1 cellular context compared by ENCODE assay signal in genomic region chr16:28846080-28846932, GRCh38.
A peak's percentile ranks its signal among the peaks of the same experiment; 100 is the strongest.
TF ChIP-seq lines count a peak whose summit lies in the region.

Gene TUFM (minus strand): TSS chr16:28846348. CDS start chr16:28846269, 79 bp downstream.

TF ChIP-seq in HepG2, 621 proteins besides CTCF, POLR2A, EP300 and RAD21 (continued from another document and continues in another):
- TF ChIP-seq ZNF687 (CRISPR knock-in tag; IDR thresholded peaks at IDR 0.05) (peak; percentile 89), GATAD2A (CRISPR knock-in tag; IDR thresholded peaks at IDR 0.05) (peak; percentile 69), IKZF5 (CRISPR knock-in tag; IDR thresholded peaks at IDR 0.05) (peak; percentile 95), BCL3 (CRISPR knock-in tag; IDR thresholded peaks at IDR 0.05) (peak; percentile 90), SNAI1 (CRISPR knock-in tag; IDR thresholded peaks at IDR 0.05; ENCODE audit: borderline replicate concordance) (peak; percentile 95), ZNF891 (CRISPR knock-in tag; IDR thresholded peaks at IDR 0.05) (peak; percentile 53; the same call in 1 of the 2 replicates), ETS1 (CRISPR knock-in tag; IDR thresholded peaks at IDR 0.05) (no peak), KLF12 (CRISPR knock-in tag; IDR thresholded peaks at IDR 0.05; ENCODE audit: borderline replicate concordance) (peak; percentile 73), NFATC3 (CRISPR knock-in tag; IDR thresholded peaks at IDR 0.05) (peak; percentile 93), ZNF160 (CRISPR knock-in tag; IDR thresholded peaks at IDR 0.05) (0 out of 2 replicates have a peak, but pooled peaks have one; percentile 50), SALL1 (CRISPR knock-in tag; IDR thresholded peaks at IDR 0.05) (peak; percentile 87), ATF2 (CRISPR knock-in tag; IDR thresholded peaks at IDR 0.05) (peak; percentile 98), ZZZ3 (CRISPR knock-in tag; IDR thresholded peaks at IDR 0.05; ENCODE audit: borderline replicate concordance) (peak; percentile 64; the same call in 1 of the 2 replicates), ZNF101 (CRISPR knock-in tag; IDR thresholded peaks at IDR 0.05; ENCODE audit: borderline replicate concordance, low read depth) (no peak), ZNF224 (CRISPR knock-in tag; IDR thresholded peaks at IDR 0.05) (peak; percentile 92), TFDP2 (CRISPR knock-in tag; IDR thresholded peaks at IDR 0.05) (peak; percentile 94), FOSL1 (CRISPR knock-in tag; IDR thresholded peaks at IDR 0.05; ENCODE audit: borderline replicate concordance) (no peak), SYNCRIP (IDR thresholded peaks at IDR 0.05; ENCODE audit: insufficient read depth, low read depth, low read length) (no peak), ZNF720 (CRISPR knock-in tag; IDR thresholded peaks at IDR 0.05) (no peak), CHCHD3 (CRISPR knock-in tag; IDR thresholded peaks at IDR 0.05) (0 out of 2 replicates have a peak, but pooled peaks have one; percentile 65), ZNF672 (CRISPR knock-in tag; IDR thresholded peaks at IDR 0.05) (no peak), MIER2 (CRISPR knock-in tag; IDR thresholded peaks at IDR 0.05) (0 out of 2 replicates have a peak, but pooled peaks have one; percentile 28), ZNF143 (CRISPR knock-in tag; IDR thresholded peaks at IDR 0.05) (peak; percentile 96), LBX2 (CRISPR knock-in tag; IDR thresholded peaks at IDR 0.05; ENCODE audit: borderline replicate concordance) (no peak), ZNF678 (CRISPR knock-in tag; IDR thresholded peaks at IDR 0.05) (peak; percentile 83), MXD4 (CRISPR knock-in tag; IDR thresholded peaks at IDR 0.05) (peak; percentile 91), ZNF24 (IDR thresholded peaks at IDR 0.05) (no peak), SP4 (CRISPR knock-in tag; IDR thresholded peaks at IDR 0.05) (peak; percentile 64; the same call in 1 of the 2 replicates), ZNF30 (CRISPR knock-in tag; IDR thresholded peaks at IDR 0.05) (no peak), HOMEZ (CRISPR knock-in tag; IDR thresholded peaks at IDR 0.05; ENCODE audit: low read depth) (peak; percentile 57; the same call in 1 of the 2 replicates), TCF7L2 (IDR thresholded peaks at IDR 0.05; ENCODE audit: low read depth, low read length) (no peak), ZSCAN21 (CRISPR knock-in tag; IDR thresholded peaks at IDR 0.05; ENCODE audit: borderline replicate concordance) (peak; percentile 90; the same call in 1 of the 2 replicates), ELF3 (CRISPR knock-in tag; IDR thresholded peaks at IDR 0.05) (peak; percentile 92), ZNF512B (CRISPR knock-in tag; IDR thresholded peaks at IDR 0.05; ENCODE audit: borderline replicate concordance) (no peak), SMARCC2 (IDR thresholded peaks at IDR 0.05) (no peak), CREB1 (IDR thresholded peaks at IDR 0.05) (peak; percentile 98), CREB1 (CRISPR knock-in tag; IDR thresholded peaks at IDR 0.05) (peak; percentile 99), FOXA3 (CRISPR knock-in tag; IDR thresholded peaks at IDR 0.05) (peak; percentile 78), SMAD9 (CRISPR knock-in tag; IDR thresholded peaks at IDR 0.05) (peak; percentile 52; the same call in 1 of the 2 replicates), FOXC1 (CRISPR knock-in tag; IDR thresholded peaks at IDR 0.05; ENCODE audit: borderline replicate concordance) (peak; percentile 73), RXRB (CRISPR knock-in tag; IDR thresholded peaks at IDR 0.05; ENCODE audit: borderline replicate concordance) (peak; percentile 90), ZNF235 (CRISPR knock-in tag; IDR thresholded peaks at IDR 0.05; ENCODE audit: borderline replicate concordance) (peak; percentile 94; the same call in 1 of the 2 replicates), ZBTB33 (CRISPR knock-in tag; IDR thresholded peaks at IDR 0.05) (0 out of 2 replicates have a peak, but pooled peaks have one; percentile 45), BORCS8-MEF2B (CRISPR knock-in tag; IDR thresholded peaks at IDR 0.05) (no peak), ZNF564 (CRISPR knock-in tag; IDR thresholded peaks at IDR 0.05) (peak; percentile 86; the same call in 1 of the 2 replicates), ZNF451 (CRISPR knock-in tag; IDR thresholded peaks at IDR 0.05) (no peak; the same call in none of the 2 replicates), ZNF264 (CRISPR knock-in tag; IDR thresholded peaks at IDR 0.05) (peak; percentile 69; the same call in 1 of the 2 replicates), ZNF576 (CRISPR knock-in tag; IDR thresholded peaks at IDR 0.05) (no peak; the same call in 1 of the 2 replicates), ZNF350 (CRISPR knock-in tag; IDR thresholded peaks at IDR 0.05; ENCODE audit: borderline replicate concordance, low read depth) (peak; percentile 96; the same call in 1 of the 2 replicates)
